8 cellular contexts compared by ENCODE assay signal in the genomic region with DNA sequence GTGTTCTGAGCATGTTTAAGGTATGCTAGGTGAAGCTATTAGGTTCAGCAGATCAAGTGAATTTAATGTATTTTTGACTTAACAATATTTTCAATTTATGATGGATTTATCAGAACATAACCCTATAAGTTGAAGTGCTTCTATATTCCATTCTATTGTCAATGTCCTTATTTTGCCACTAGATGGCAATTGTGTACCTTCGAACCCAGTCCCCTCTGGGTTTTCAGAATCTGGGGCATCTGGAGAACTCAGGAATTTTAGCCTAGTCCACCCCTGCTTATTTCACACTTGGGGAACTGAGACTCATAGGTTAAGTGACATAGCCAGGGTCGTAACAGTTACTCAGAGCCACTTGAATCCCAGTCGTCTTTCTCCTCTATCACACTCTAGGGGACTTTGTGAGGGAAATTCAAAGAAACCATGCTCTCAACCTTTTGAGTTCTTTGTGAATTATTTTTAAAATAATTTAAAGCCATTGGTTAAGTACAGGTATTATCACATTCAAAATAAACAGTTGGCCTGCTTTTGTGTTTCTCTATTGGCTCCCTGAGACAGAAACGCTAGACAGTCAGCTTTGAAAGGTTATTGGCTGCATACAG.
DNase-seq lines count a peak whose midpoint lies in the region; ATAC-seq, FAIRE-seq and TF ChIP-seq lines count a peak whose summit lies in the region.

No MANE protein-coding gene starts in this region.

- TF ChIP-seq RAD21 in H1 (IDR thresholded peaks at IDR 0.05 in 1 of 2, conservative IDR thresholded peaks at IDR 0.05 in 1 of 2; ENCODE audit: low read depth in 2 of 2, low read length in 2 of 2): peak; percentile 97

- no peaks in the 10 kb centered on the region; a peak in 1 of 4 replicates for H3K79me2 ChIP-seq in H1 (ENCODE audit: control insufficient read depth in 1 of 2, insufficient read depth in 2 of 2, low read length in 2 of 2)

- H3K9me3 ChIP-seq in H1 (ENCODE audit: insufficient read depth in 2 of 2, low read depth in 1 of 2, low read length in 1 of 2): no peaks in the 10 kb centered on the region

- H3K56ac ChIP-seq in H1 (replicated peaks; ENCODE audit: insufficient read length, low read depth, low read length): no peak overlapping the region

- H3K23me2 ChIP-seq in H1 (ENCODE audit: low read depth, low read length): no peaks in the 10 kb centered on the region

- no peak overlapping the region for H3K9ac ChIP-seq in H1 (replicated peaks in 1 of 4; ENCODE audit: extremely low read depth in 1 of 4, low read depth in 3 of 4, low read length in 3 of 4)

- no peak overlapping the region for H3K27ac ChIP-seq in H1 (ENCODE audit: low read depth, low read length)

- H4K20me1 ChIP-seq in H1 (replicated peaks in 1 of 2; ENCODE audit: control insufficient read depth in 1 of 2, insufficient read depth in 2 of 2, low read length in 2 of 2): no peaks in the 10 kb centered on the region

- no peak overlapping the region for H4K8ac ChIP-seq in H1 (ENCODE audit: extremely low read depth, insufficient read depth, low read length)

- H2AFZ ChIP-seq in H1 (ENCODE audit: low read length): no peak overlapping the region

- CTCF ChIA-PET in H1 (lab: Charles Lee; ENCODE audit: partially characterized antibody): interaction anchor here (0.5 to 4.3 kb wide), 24 partner anchors 11 to 670 kb away, joined by 3 to 27 read pairs (median 4); no protein-coding TSS in a partner anchor

- H2BK20ac ChIP-seq in H1 (ENCODE audit: low read length): no peak overlapping the region

- no peak overlapping the region for H4K5ac ChIP-seq in H1 (ENCODE audit: insufficient read length, low read depth, low read length)

- H3K14ac ChIP-seq in H1 (ENCODE audit: insufficient read length): no peak overlapping the region

- H2BK120ac ChIP-seq in H1 (replicated peaks; ENCODE audit: low read depth, low read length): no peak overlapping the region

- no peak overlapping the region for H2AK5ac ChIP-seq in H1 (ENCODE audit: low read depth, low read length)

- H3K18ac ChIP-seq in H1 (ENCODE audit: extremely low read depth, low read length): no peak overlapping the region

- no peak overlapping the region for H4K91ac ChIP-seq in H1 (replicated peaks; ENCODE audit: insufficient read length, low read length)

- no peak overlapping the region for H3K4me3 ChIP-seq in H7 (ENCODE audit: insufficient read depth, low read depth, low read length)
- H3K4me3 ChIP-seq in H1 (ENCODE audit: extremely low read depth in 1 of 4, insufficient read depth in 2 of 4, low read depth in 3 of 4, low read length in 4 of 4): no peak overlapping the region

- DNase-seq in COR-L47 (lab: John Stamatoyannopoulos, UW) (peak; percentile 9), H7 (peak; percentile 78), NCI-H82 treated with DMSO at 0.1 percent for 48 hours (lab: John Stamatoyannopoulos, UW; ENCODE audit: unreplicated experiment) (peak; percentile 17), H1 (ENCODE audit: low read depth in 1 of 2, low spot score in 2 of 2) (peak; percentile 5 to 48), lung microvascular endothelial cell (ENCODE audit: low read depth in 2 of 2) (peak; percentile 70 to 73)
- no peak for DNase-seq in activated CD4-positive, alpha-beta T cell treated with anti-CD3 and anti-CD28 coated beads for 48 hours

- POLR2A ChIA-PET in H1 (lab: Charles Lee; ENCODE audit: partially characterized antibody): no interaction called here

- TF ChIP-seq POLR2A in H1 (IDR thresholded peaks at IDR 0.05; ENCODE audit: control extremely low read depth in 1 of 2, low read depth in 2 of 2, low read length in 2 of 2): no peak

- no peak overlapping the region for H2BK15ac ChIP-seq in H1 (ENCODE audit: low read length)

- H3K79me1 ChIP-seq in H1 (ENCODE audit: low read depth, low read length): no peaks in the 10 kb centered on the region

- peak; percentile 80 for FAIRE-seq in H1 (lab: Jason Lieb, UNC)

- no peak overlapping the region for H2BK12ac ChIP-seq in H1 (ENCODE audit: low read depth, low read length)

- 31% methylated on average over 4 of the region's 4 CpGs; no CpG with 5 or more reads in 1 of the 2 experiments for WGBS in H1 (ENCODE audit: extremely low coverage in 1 of 2, insufficient coverage in 1 of 2, insufficient read length in 1 of 2, insufficient replicate concordance in 2 of 2, low coverage in 1 of 2, low lambda C conversion rate in 2 of 2, missing lambda C conversion rate in 1 of 2), 2 experiments

- peak in 2 of 3 experiments; percentile 66; a peak in 3 of 4 replicates for TF ChIP-seq CTCF in H1 (IDR thresholded peaks at IDR 0.05; ENCODE audit: control extremely low read depth in 1 of 3, insufficient read depth in 1 of 3, low read depth in 1 of 3, low read length in 3 of 3)

- H3K4ac ChIP-seq in H1 (replicated peaks; ENCODE audit: insufficient read length, low read depth, low read length): no peak overlapping the region

- H2BK5ac ChIP-seq in H1 (ENCODE audit: low read depth, low read length): no peak overlapping the region

- no peak for ATAC-seq in GM19467 (IDR thresholded peaks at IDR 0.05; ENCODE audit: unreplicated experiment)
- no peak for ATAC-seq in GM18873 (IDR thresholded peaks at IDR 0.05; ENCODE audit: low FRiP score, unreplicated experiment)

- TF ChIP-seq EP300 in H1 (IDR thresholded peaks at IDR 0.05; ENCODE audit: borderline replicate concordance in 1 of 2, low read depth in 2 of 2, low read length in 2 of 2): no peak

- no peak overlapping the region for H3K4me2 ChIP-seq in H1 (ENCODE audit: insufficient read depth in 1 of 2, low read depth in 2 of 2, low read length in 2 of 2)

- no peaks in the 10 kb centered on the region for H3K36me3 ChIP-seq in H7 (replicated peaks; ENCODE audit: control insufficient read depth, insufficient read depth, low read length)
- H3K36me3 ChIP-seq in H1 (ENCODE audit: control insufficient read depth in 2 of 4, insufficient read depth in 4 of 4, low read length in 3 of 4): no peaks in the 10 kb centered on the region

- no peaks in the 10 kb centered on the region for H3K27me3 ChIP-seq in H7 (ENCODE audit: control insufficient read depth, insufficient read depth, low read length)
- no peaks in the 10 kb centered on the region for H3K27me3 ChIP-seq in H1 (replicated peaks in 1 of 4; ENCODE audit: control insufficient read depth in 3 of 4, extremely low read depth in 1 of 4, insufficient read depth in 3 of 4, low read length in 3 of 4)

- no peak overlapping the region for H3K23ac ChIP-seq in H1 (ENCODE audit: insufficient read length)

- H3K4me1 ChIP-seq in H1 (replicated peaks in 1 of 4; ENCODE audit: control insufficient read depth in 3 of 4, insufficient read depth in 4 of 4, low read length in 3 of 4): peaks cover 0 to 9% (median 3%) of the 10 kb centered on the region in 4 experiments; a peak in 2 of 7 replicates

TF ChIP-seq in H1, 55 proteins besides CTCF, POLR2A, EP300 and RAD21:
- TF ChIP-seq TEAD4 (IDR thresholded peaks at IDR 0.05; ENCODE audit: low read depth, low read length) (peak; percentile 26; the same call in 1 of the 2 replicates), NANOG (IDR thresholded peaks at IDR 0.05; ENCODE audit: insufficient read depth, low read depth, low read length, poor library complexity, severe bottlenecking) (no peak), RNF2 (IDR thresholded peaks at IDR 0.05; ENCODE audit: borderline replicate concordance, low read depth, low read length, missing control alignments, poor library complexity, severe bottlenecking) (no peak)
